28 cellular contexts compared by ENCODE assay signal in the genomic region with DNA sequence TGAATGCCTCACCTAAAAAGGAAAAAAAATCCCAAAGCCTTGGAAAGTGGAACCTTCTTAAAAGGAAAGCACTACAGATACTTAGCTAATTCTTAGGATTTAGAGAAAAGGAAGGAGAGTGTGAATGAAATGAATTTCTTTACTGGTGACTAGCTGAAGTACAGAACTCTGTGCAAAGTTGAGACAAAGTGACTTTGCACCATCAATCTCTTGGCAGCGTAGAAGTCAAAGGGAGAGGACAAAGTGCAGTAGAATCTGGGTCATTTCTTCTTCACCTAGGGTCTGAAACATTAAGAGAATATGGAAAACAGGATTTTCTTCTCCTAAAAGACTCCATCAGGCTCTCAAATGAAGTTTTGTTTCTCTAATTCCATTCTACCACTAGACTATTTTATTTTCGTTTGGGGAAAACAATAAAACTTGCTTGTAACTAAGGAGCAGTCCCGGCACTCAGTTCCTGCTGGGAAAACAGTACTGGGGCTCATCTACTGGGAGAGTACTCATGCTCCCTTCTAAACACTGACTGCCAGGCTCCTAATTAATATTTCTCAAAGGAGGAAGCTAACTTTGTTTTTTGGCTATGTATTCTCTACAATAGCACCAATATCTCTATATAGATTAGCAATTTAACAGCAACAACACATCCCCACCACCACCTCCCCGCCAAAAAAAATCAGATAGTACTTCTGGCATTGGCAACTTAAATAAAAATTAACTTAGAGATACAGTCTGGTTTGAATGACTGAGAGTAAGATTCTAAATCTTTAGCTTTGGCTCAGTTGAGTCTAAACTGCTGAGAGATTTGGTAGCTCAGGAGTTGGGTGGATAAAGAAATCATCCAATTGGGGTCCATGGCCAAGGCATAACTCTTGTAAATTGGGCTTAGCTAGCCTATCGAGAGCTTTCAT.
"Had no signal": no experiment of that assay in that cellular context is flagged by ENCODE, and none has a peak within 500 bp of the region (broad histone marks: within the 10 kb centered on the region; RNA-seq: fewer than 3 reads in every experiment).

No MANE protein-coding gene starts in this region.

- H3K4me3 Mint-ChIP-seq: activated CD4-positive, alpha-beta memory T cell treated with anti-CD3 and anti-CD28 coated beads, Interleukin-2, amount 10 ng/mL, durations not matched to agents 7 days and 5 days; endodermal cell; immature natural killer cell; naive B cell; stimulated activated naive B cell treated with anti-CD40 and anti-IgM and Interleukin-4, amounts not matched to agents 10 μg/mL and 1 μg/mL and 100 μg/mL, for 72 hours; T-helper 2 cell treated with Interferon-gamma antibody and Interleukin-4, amounts not matched to agents 5 μg/mL and 100 μg/mL, for 36 hours had no signal

- H3K4me1 ChIP-seq: body of pancreas, heart left ventricle, prostate gland, suprapubic skin, tibial artery had no signal

- H3K36me3 Mint-ChIP-seq: activated naive CD4-positive, alpha-beta T cell treated with anti-CD3 and anti-CD28 coated beads, Interleukin-2, amount 50 U/mL, for 72 hours; immature natural killer cell; naive B cell; stimulated activated naive B cell treated with anti-CD40 and anti-IgM and Interleukin-4, amounts not matched to agents 10 μg/mL and 1 μg/mL and 100 μg/mL, for 72 hours had no signal

- H3K4me3 ChIP-seq: body of pancreas, cardiac muscle cell, heart left ventricle, lung, ovary, prostate gland, stomach, suprapubic skin, tibial artery had no signal

- H3K27me3 Mint-ChIP-seq: activated CD4-positive, alpha-beta memory T cell treated with anti-CD3 and anti-CD28 coated beads, Interleukin-2, amount 10 ng/mL, durations not matched to agents 7 days and 5 days; stimulated activated naive B cell treated with anti-CD40 and anti-IgM and Interleukin-4, amounts not matched to agents 10 μg/mL and 1 μg/mL and 100 μg/mL, for 72 hours had no signal

- FAIRE-seq: kidney had no signal

- H3K27ac Mint-ChIP-seq: activated CD4-positive, alpha-beta memory T cell treated with anti-CD3 and anti-CD28 coated beads, Interleukin-2, amount 10 ng/mL, durations not matched to agents 7 days and 5 days; activated naive CD4-positive, alpha-beta T cell treated with anti-CD3 and anti-CD28 coated beads, Interleukin-2, amount 50 U/mL, for 72 hours; activated T-helper 2 cell treated with anti-CD3 and anti-CD28 coated beads, Interferon-gamma antibody, Interleukin-2, Interleukin-4, amounts not matched to agents 10 μg/mL and 5 μg/mL and 100 μg/mL, durations not matched to agents 14 hours and 24 hours and 36 hours; endodermal cell; immature natural killer cell; naive B cell; stimulated activated naive B cell treated with anti-CD40 and anti-IgM and Interleukin-4, amounts not matched to agents 10 μg/mL and 1 μg/mL and 100 μg/mL, for 72 hours; T-helper 2 cell treated with Interferon-gamma antibody and Interleukin-4, amounts not matched to agents 5 μg/mL and 100 μg/mL, for 36 hours had no signal

- H3K27ac ChIP-seq: body of pancreas, cardiac muscle cell, heart left ventricle, ovary, prostate gland, stomach, suprapubic skin, tibial artery had no signal

- DNase-seq: activated CD4-positive, alpha-beta memory T cell treated with anti-CD3 and anti-CD28 coated beads, Interleukin-2, amount 10 ng/mL, durations not matched to agents 7 days and 5 days; activated CD4-positive, alpha-beta T cell treated with anti-CD3 and anti-CD28 coated beads for 48 hours; activated CD4-positive, CD25-positive, alpha-beta regulatory T cell; activated T-cell treated with anti-CD3 and anti-CD28 coated beads, Interleukin-2, amount 50 U/mL, for 48 hours; aorta; body of pancreas; endodermal cell; foreskin fibroblast; heart left ventricle; immature natural killer cell; kidney; naive B cell; ovary; retina; stimulated activated CD4-positive, alpha-beta T cell treated with anti-CD3 and anti-CD28 coated beads, Interleukin-15, amount 100 ng/mL, for 24 hours; stimulated activated CD4-positive, alpha-beta T cell treated with anti-CD3 and anti-CD28 coated beads, Interleukin-2, amount 100 ng/mL, for 24 hours; stimulated activated naive B cell treated with anti-CD40 and anti-IgM and Interleukin-4, amounts not matched to agents 10 μg/mL and 1 μg/mL and 100 μg/mL, for 72 hours; stomach; T-helper 1 cell had no signal

- H3K36me3 ChIP-seq: cardiac muscle cell, heart left ventricle, ovary, prostate gland, stomach, suprapubic skin, tibial artery had no signal

- H3K9me3 Mint-ChIP-seq: activated CD4-positive, alpha-beta memory T cell treated with anti-CD3 and anti-CD28 coated beads, Interleukin-2, amount 10 ng/mL, durations not matched to agents 7 days and 5 days; activated T-helper 2 cell treated with anti-CD3 and anti-CD28 coated beads, Interferon-gamma antibody, Interleukin-2, Interleukin-4, amounts not matched to agents 10 μg/mL and 5 μg/mL and 100 μg/mL, durations not matched to agents 14 hours and 24 hours and 36 hours; endodermal cell; naive B cell; T-helper 2 cell treated with Interferon-gamma antibody and Interleukin-4, amounts not matched to agents 5 μg/mL and 100 μg/mL, for 36 hours had no signal

- H3K27me3 ChIP-seq: body of pancreas, cardiac muscle cell, heart left ventricle, ovary, stomach, suprapubic skin, tibial artery had no signal

- H3K9me3 ChIP-seq: body of pancreas, heart left ventricle, ovary, prostate gland, stomach, suprapubic skin, tibial artery had no signal

- H3K4me1 Mint-ChIP-seq: activated CD4-positive, alpha-beta memory T cell treated with anti-CD3 and anti-CD28 coated beads, Interleukin-2, amount 10 ng/mL, durations not matched to agents 7 days and 5 days; immature natural killer cell; naive B cell; stimulated activated naive B cell treated with anti-CD40 and anti-IgM and Interleukin-4, amounts not matched to agents 10 μg/mL and 1 μg/mL and 100 μg/mL, for 72 hours had no signal

- ATAC-seq: activated naive CD4-positive, alpha-beta T cell treated with anti-CD3 and anti-CD28 coated beads, Interleukin-2, amount 50 U/mL, for 72 hours; body of pancreas; esophagus mucosa; heart left ventricle; stimulated activated naive B cell treated with anti-CD40 and anti-IgM and Interleukin-4, amounts not matched to agents 10 μg/mL and 1 μg/mL and 100 μg/mL, for 72 hours had no signal
